Comparison of ENCODE assay signal across 1 cellular context in genomic region chr3:137761099-137761562, GRCh38.
TF ChIP-seq lines count a peak whose summit lies in the region.

No MANE protein-coding gene starts in this region.

TF ChIP-seq in SK-N-SH, 30 proteins besides CTCF, POLR2A, EP300 and RAD21 (continued from another document):
- TF ChIP-seq RFX5 (IDR thresholded peaks at IDR 0.05; ENCODE audit: low read length) = no peak
